11 cellular contexts compared by ENCODE assay signal in the genomic region with DNA sequence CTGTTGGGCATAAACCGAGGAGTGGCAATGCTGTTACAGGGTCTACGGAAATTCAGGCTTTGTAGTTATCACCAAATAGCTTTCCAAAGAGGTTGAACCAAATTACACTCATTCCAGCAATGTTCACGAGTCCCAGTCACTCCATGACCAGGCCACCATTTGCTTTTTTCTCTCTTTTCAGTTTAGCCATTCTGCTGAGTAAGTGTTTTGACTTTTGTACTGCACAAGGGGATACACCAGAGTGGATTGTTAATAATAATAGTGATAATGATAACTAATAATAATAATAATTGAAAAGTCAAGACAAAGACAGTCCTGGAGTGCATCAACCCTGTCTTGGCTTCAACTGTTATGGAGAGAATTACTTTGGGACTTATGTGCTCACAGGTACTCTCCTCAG.
"Had no signal": no experiment of that assay in that cellular context is flagged by ENCODE, and none has a peak within 500 bp of the region (broad histone marks: within the 10 kb centered on the region; RNA-seq: fewer than 3 reads in every experiment).

No MANE protein-coding gene starts in this region.

- ATAC-seq: GM23338, HCT116 had no signal

- H2AFZ ChIP-seq: GM23248, GM23338 had no signal

- H3K4me3 ChIP-seq: GM23248, GM23338, HAP-1 had no signal

- H3K9ac ChIP-seq: GM23248 had no signal

- H3K4me1 ChIP-seq: HAP-1 had no signal

- H3K27ac Mint-ChIP-seq: GM23338, HFFc6 had no signal

- H3K4me2 ChIP-seq: GM23338 had no signal

- H3K4me3 Mint-ChIP-seq: GM23338, H9, HFFc6 had no signal

- FAIRE-seq: H1, H54 had no signal

- H3K27ac ChIP-seq: GM23248 had no signal

- H3K9me3 ChIP-seq: HAP-1 had no signal

- DNase-seq: GM23248, GOT3, H7, H9, HCEC 1CT, HFFc6 had no signal

- H3K36me3 ChIP-seq: HAP-1 had no signal
